In genomic region chr11:118398797-118399564, GRCh38 we compare ENCODE assay signal across 8 cellular contexts. TPM values are rescaled to one million over a fixed set of nuclear protein-coding genes. Genes with fewer than 3 reads are reported as not detected.
DNase-seq lines count a peak whose midpoint lies in the region; ATAC-seq, FAIRE-seq and TF ChIP-seq lines count a peak whose summit lies in the region.

No MANE protein-coding gene starts in this region.

- H2BK15ac ChIP-seq in neuronal stem cell (ENCODE audit: low read length) = no peak overlapping the region

- H3K9me2 ChIP-seq in MM.1S (replicated peaks; ENCODE audit: insufficient read depth, low read length) = no peaks in the 10 kb centered on the region

- no peak overlapping the region for H2BK120ac ChIP-seq in neuronal stem cell (ENCODE audit: low read depth, low read length)

- peaks cover 34 to 68% (median 51%) of the 10 kb centered on the region in 7 donors for H3K4me1 Mint-ChIP-seq in naive thymus-derived CD4-positive, alpha-beta T cell

- TF ChIP-seq POLR2A in GM12891 (IDR thresholded peaks at IDR 0.05; ENCODE audit: low read depth, low read length) = no peak
- no peak for TF ChIP-seq POLR2A in testis (IDR thresholded peaks at IDR 0.05)

- H3K4me1 ChIP-seq in MM.1S (ENCODE audit: low read length) = peaks cover 53% of the 10 kb centered on the region
- peaks cover 37 to 61% of the 10 kb centered on the region in 2 donors for H3K4me1 ChIP-seq in naive thymus-derived CD4-positive, alpha-beta T cell (ENCODE audit: control insufficient read depth in 2 of 2, insufficient read depth in 2 of 2, low read length in 2 of 2)
- H3K4me1 ChIP-seq in neuronal stem cell (ENCODE audit: control insufficient read depth in 2 of 2, insufficient read depth in 1 of 2, low read depth in 1 of 2, low read length in 2 of 2) = peaks cover 2 to 5% of the 10 kb centered on the region in 2 donors
- peaks cover 13% of the 10 kb centered on the region for H3K4me1 ChIP-seq in testis

- peaks cover 0 to 2% (median 0%) of the 10 kb centered on the region in 5 donors for H3K27me3 Mint-ChIP-seq in naive thymus-derived CD4-positive, alpha-beta T cell

- H3K9ac ChIP-seq in MM.1S (ENCODE audit: low read length) (peak overlapping the region; percentile 64), neuronal stem cell (ENCODE audit: low read depth, low read length, poor library complexity) (no peak overlapping the region)

- no peaks in the 10 kb centered on the region for H3K36me3 ChIP-seq in MM.1S (replicated peaks; ENCODE audit: insufficient read depth, low read length)
- H3K36me3 ChIP-seq in naive thymus-derived CD4-positive, alpha-beta T cell (ENCODE audit: control insufficient read depth in 2 of 3, insufficient read depth in 3 of 3, low read length in 3 of 3) = peaks cover 0 to 32% (median 10%) of the 10 kb centered on the region in 3 experiments
- peaks cover 2 to 57% of the 10 kb centered on the region in 2 donors for H3K36me3 ChIP-seq in neuronal stem cell (replicated peaks in 1 of 2; ENCODE audit: control insufficient read depth in 2 of 2, insufficient read depth in 2 of 2, low read length in 2 of 2)
- H3K36me3 ChIP-seq in testis (ENCODE audit: low read depth, missing control alignments) = no peaks in the 10 kb centered on the region

- peak overlapping the region; percentile 30 for H3K4me3 ChIP-seq in MM.1S (ENCODE audit: low read length)
- H3K4me3 ChIP-seq in naive thymus-derived CD4-positive, alpha-beta T cell (ENCODE audit: low read length) = peak overlapping the region; percentile 4
- no peak overlapping the region for H3K4me3 ChIP-seq in neuronal stem cell (ENCODE audit: low read length in 2 of 2)
- no peak overlapping the region for H3K4me3 ChIP-seq in testis

- peak overlapping the region; percentile 67 to 99 (median 98) for H3K4me3 Mint-ChIP-seq in naive thymus-derived CD4-positive, alpha-beta T cell

- no peak overlapping the region for H3K23ac ChIP-seq in neuronal stem cell (ENCODE audit: low read depth, low read length, poor library complexity)

- peaks cover 5 to 30% (median 13%) of the 10 kb centered on the region in 5 donors for H3K36me3 Mint-ChIP-seq in naive thymus-derived CD4-positive, alpha-beta T cell

- no peak overlapping the region for H4K91ac ChIP-seq in neuronal stem cell (ENCODE audit: low read depth, low read length, poor library complexity)

- CTCF ChIA-PET in naive thymus-derived CD4-positive, alpha-beta T cell (lab: Charles Lee) = interaction anchor here (0.5 to 1.6 kb wide), 6 partner anchors 10 to 121 kb away, joined by 3 to 8 read pairs (median 4); no protein-coding TSS in a partner anchor

- FAIRE-seq in GM12891 (lab: Jason Lieb, UNC) = peak; percentile 83

- peaks cover 40% of the 10 kb centered on the region for H3K79me2 ChIP-seq in MM.1S (ENCODE audit: low read length)

- H2AFZ ChIP-seq in MM.1S (ENCODE audit: low read length) (0 out of 2 replicates have a peak overlapping the region, but pooled peaks have one; percentile 3), neuronal stem cell (ENCODE audit: low read length) (no peak overlapping the region)

- H3K4me2 ChIP-seq in MM.1S (ENCODE audit: low read depth, low read length) (peak overlapping the region; percentile 68), neuronal stem cell (ENCODE audit: insufficient read depth, low read length, poor library complexity, severe bottlenecking) (no peak overlapping the region)

- no peaks in the 10 kb centered on the region for H3K9me3 ChIP-seq in MM.1S (replicated peaks; ENCODE audit: insufficient read depth, low read length)
- no peaks in the 10 kb centered on the region for H3K9me3 ChIP-seq in naive thymus-derived CD4-positive, alpha-beta T cell (ENCODE audit: control insufficient read depth in 2 of 3, low read length in 3 of 3)
- H3K9me3 ChIP-seq in neuronal stem cell (replicated peaks in 1 of 2; ENCODE audit: control insufficient read depth in 2 of 2, insufficient read depth in 1 of 2, low read depth in 1 of 2, low read length in 2 of 2) = no peaks in the 10 kb centered on the region
- no peaks in the 10 kb centered on the region for H3K9me3 ChIP-seq in testis

- DNase-seq in GM12891 (ENCODE audit: insufficient read length, low spot score) (no peak), MM.1S (peak; percentile 83), neuronal stem cell (ENCODE audit: low spot score) (no peak), DMS79 (lab: John Stamatoyannopoulos, UW) (no peak), testis (no peak)
- DNase-seq in activated naive CD4-positive, alpha-beta T cell treated with Interleukin-2 at 50 U/mL for 16 hours = peak; percentile 42
- peak in 7 of 9 donors; percentile 68 to 92 (median 86) for DNase-seq in naive thymus-derived CD4-positive, alpha-beta T cell

- POLR2A ChIA-PET in naive thymus-derived CD4-positive, alpha-beta T cell (lab: Charles Lee) = interaction anchor here (1.1 to 4.1 kb wide), 10 partner anchors 14 to 95 kb away, joined by 3 to 31 read pairs (median 4); partner anchors contain the start of genes CD3E, KMT2A and UBE4A

- H3K79me1 ChIP-seq in neuronal stem cell (ENCODE audit: low read depth, low read length) = peaks cover 3% of the 10 kb centered on the region

- H3K27me3 ChIP-seq in MM.1S (replicated peaks; ENCODE audit: insufficient read depth, low read length) (no peaks in the 10 kb centered on the region), neuronal stem cell (ENCODE audit: control insufficient read depth in 3 of 3, insufficient read depth in 3 of 3, low read depth in 1 of 3, low read length in 3 of 3) (no peaks in the 10 kb centered on the region), testis (no peaks in the 10 kb centered on the region)
- H3K27me3 ChIP-seq in naive thymus-derived CD4-positive, alpha-beta T cell (ENCODE audit: control insufficient read depth in 2 of 2, insufficient read depth in 2 of 2, low read length in 2 of 2) = no peaks in the 10 kb centered on the region

- H2BK5ac ChIP-seq in neuronal stem cell (ENCODE audit: low read length) = no peak overlapping the region

- peak overlapping the region; percentile 97 to 100 (median 100) for H3K27ac Mint-ChIP-seq in naive thymus-derived CD4-positive, alpha-beta T cell

- peaks cover 46% of the 10 kb centered on the region for H3F3A ChIP-seq in MM.1S (ENCODE audit: insufficient read depth, low read length)

- peak overlapping the region; percentile 89 for H3K27ac ChIP-seq in MM.1S (ENCODE audit: low read length)
- H3K27ac ChIP-seq in naive thymus-derived CD4-positive, alpha-beta T cell (ENCODE audit: low read depth, low read length) = peak overlapping the region; percentile 97
- no peak overlapping the region for H3K27ac ChIP-seq in neuronal stem cell (replicated peaks; ENCODE audit: low read length)
- no peak overlapping the region for H3K27ac ChIP-seq in testis

- H3K18ac ChIP-seq in neuronal stem cell (ENCODE audit: low read length) = no peak overlapping the region

- ATAC-seq in naive thymus-derived CD4-positive, alpha-beta T cell = peak; percentile 91
- ATAC-seq in HG03378 (IDR thresholded peaks at IDR 0.05; ENCODE audit: unreplicated experiment) = no peak

- TF ChIP-seq CTCF in MM.1S (IDR thresholded peaks at IDR 0.05; ENCODE audit: low read length) = no peak
- TF ChIP-seq CTCF in testis (IDR thresholded peaks at IDR 0.05) = no peak

- no CpG with 5 or more reads among the region's 3 CpGs for WGBS in neuronal stem cell (ENCODE audit: extremely low coverage in 2 of 2, insufficient read length in 2 of 2, insufficient replicate concordance in 1 of 2), 2 donors
- 74 to 77% methylated on average over 3 of the region's 3 CpGs for WGBS in testis, 2 donors

- peaks cover 3% of the 10 kb centered on the region; the same call in 1 of the 2 replicates for H4K20me1 ChIP-seq in MM.1S (ENCODE audit: insufficient read depth, low read length)

- H3K14ac ChIP-seq in neuronal stem cell (ENCODE audit: low read length) = no peak overlapping the region

- intact Hi-C loops in naive thymus-derived CD4-positive, alpha-beta T cell (cut with micrococcal nuclease) = loop anchor here (1.0 to 5.0 kb wide), 4 partner anchors 92 to 392 kb away; partner anchors contain the start of genes DDX6 (in 1 of the 2) and MPZL3 (in 1 of the 2)
- intact Hi-C loops in testis (cut with DNase I; ENCODE audit: low total_unique reads) = no loop called here

- peaks cover 0 to 4% (median 0%) of the 10 kb centered on the region in 11 donors for H3K9me3 Mint-ChIP-seq in naive thymus-derived CD4-positive, alpha-beta T cell

- no peak overlapping the region for H4K8ac ChIP-seq in neuronal stem cell (ENCODE audit: low read depth, low read length)

- H3K4ac ChIP-seq in neuronal stem cell (ENCODE audit: low read length) = no peak overlapping the region

- no peak overlapping the region for H2AK5ac ChIP-seq in neuronal stem cell (ENCODE audit: low read depth, low read length)

- H2BK12ac ChIP-seq in neuronal stem cell (ENCODE audit: low read length) = no peak overlapping the region

RNA-seq across cellular contexts. Expression of gene ATP5MG, which starts 2.4 kb away (rescaled TPM):
- polyA plus RNA-seq in GM12891 (2012; ENCODE audit: low read depth, missing spikeins) = 515 TPM
- total RNA-seq in naive thymus-derived CD4-positive, alpha-beta T cell = 100 to 1,000 TPM; 140 to 241 (median 154) TPM
- polyA plus RNA-seq in naive thymus-derived CD4-positive, alpha-beta T cell = 100 to 1,000 TPM; 525 to 842 TPM
- 596 TPM for polyA plus RNA-seq in neuronal stem cell (2013, experiment 1 of 2)
- 596 TPM for polyA plus RNA-seq in neuronal stem cell (2013, experiment 2 of 2)
- total RNA-seq in testis = 10 to 100 TPM; 35.9 to 40.0 TPM
- polyA plus RNA-seq in testis (ENCODE audit: insufficient read depth, low read depth, low replicate concordance) = 193 TPM

RNA-seq across cellular contexts. Expression of gene KMT2A, which starts 37.3 kb away (rescaled TPM):
- 15.3 TPM for polyA plus RNA-seq in GM12891 (2012; ENCODE audit: low read depth, missing spikeins)
- total RNA-seq in naive thymus-derived CD4-positive, alpha-beta T cell = 100 to 1,000 TPM; 140 to 192 (median 161) TPM
- 10 to 100 TPM; 19.6 to 32.9 TPM for polyA plus RNA-seq in naive thymus-derived CD4-positive, alpha-beta T cell
- 15.7 TPM for polyA plus RNA-seq in neuronal stem cell (2013, experiment 1 of 2)
- 16.0 TPM for polyA plus RNA-seq in neuronal stem cell (2013, experiment 2 of 2)
- total RNA-seq in testis = 100 to 1,000 TPM; 106 to 107 TPM
- 22.7 TPM for polyA plus RNA-seq in testis (ENCODE audit: insufficient read depth, low read depth, low replicate concordance)

RNA-seq across cellular contexts. Expression of gene UBE4A, which starts 39.6 kb away (rescaled TPM):
- polyA plus RNA-seq in GM12891 (2012; ENCODE audit: low read depth, missing spikeins) = 8.0 TPM
- total RNA-seq in naive thymus-derived CD4-positive, alpha-beta T cell = 10 to 100 TPM; 38.4 to 54.5 (median 46.9) TPM
- polyA plus RNA-seq in naive thymus-derived CD4-positive, alpha-beta T cell = 10 to 100 TPM; 20.3 to 31.7 TPM
- polyA plus RNA-seq in neuronal stem cell (2013, experiment 1 of 2) = 14.9 TPM
- 15.7 TPM for polyA plus RNA-seq in neuronal stem cell (2013, experiment 2 of 2)
- 10 to 100 TPM; 54.8 to 58.4 TPM for total RNA-seq in testis
- 36.6 TPM for polyA plus RNA-seq in testis (ENCODE audit: insufficient read depth, low read depth, low replicate concordance)

RNA-seq across cellular contexts. Expression of gene CD3G, which starts 54.8 kb away (rescaled TPM):
- polyA plus RNA-seq in GM12891 (2012; ENCODE audit: low read depth, missing spikeins) = not detected
- 100 to 1,000 TPM; 122 to 220 (median 192) TPM for total RNA-seq in naive thymus-derived CD4-positive, alpha-beta T cell
- polyA plus RNA-seq in naive thymus-derived CD4-positive, alpha-beta T cell = 100 to 1,000 TPM; 333 to 459 TPM
- not detected for polyA plus RNA-seq in neuronal stem cell (2013, experiment 1 of 2)
- polyA plus RNA-seq in neuronal stem cell (2013, experiment 2 of 2) = not detected
- under 1 TPM; 0.08 to 0.99 TPM for total RNA-seq in testis
- 0.88 TPM for polyA plus RNA-seq in testis (ENCODE audit: insufficient read depth, low read depth, low replicate concordance)

RNA-seq across cellular contexts. Expression of gene CD3D, which starts 56.5 kb away (rescaled TPM):
- not detected for polyA plus RNA-seq in GM12891 (2012; ENCODE audit: low read depth, missing spikeins)
- 100 to 1,000 TPM; 232 to 597 (median 352) TPM for total RNA-seq in naive thymus-derived CD4-positive, alpha-beta T cell
- 1,000 to 10,000 TPM in 1 of 2 donors, 100 to 1,000 TPM in 1; 947 to 1,287 TPM for polyA plus RNA-seq in naive thymus-derived CD4-positive, alpha-beta T cell
- polyA plus RNA-seq in neuronal stem cell (2013, experiment 1 of 2) = not detected
- polyA plus RNA-seq in neuronal stem cell (2013, experiment 2 of 2) = not detected
- total RNA-seq in testis = 1 to 10 TPM in 1 of 2 donors, not detected in 1; 1.8 TPM
- polyA plus RNA-seq in testis (ENCODE audit: insufficient read depth, low read depth, low replicate concordance) = 7.2 TPM

Comparison
In these comparisons a context has a peak if more than half of its experiments do, and no peak if none do; other contexts are left out.
1. DNase-seq: peak in MM.1S (single experiment), activated naive CD4-positive, alpha-beta T cell treated with Interleukin-2 at 50 U/mL for 16 hours (single experiment) and naive thymus-derived CD4-positive, alpha-beta T cell (7 of 9); none in GM12891 (single experiment), neuronal stem cell (single experiment), DMS79 (single experiment) and testis (single experiment).
2. H3K27ac ChIP-seq: peak in MM.1S (single experiment) and naive thymus-derived CD4-positive, alpha-beta T cell (single experiment); none in neuronal stem cell (single experiment) and testis (0 of 2).
3. H3K4me3 ChIP-seq: peak in MM.1S (single experiment) and naive thymus-derived CD4-positive, alpha-beta T cell (single experiment); none in neuronal stem cell (0 of 2) and testis (0 of 2).